ENCODE assay signal across 8 cellular contexts in the genomic region with DNA sequence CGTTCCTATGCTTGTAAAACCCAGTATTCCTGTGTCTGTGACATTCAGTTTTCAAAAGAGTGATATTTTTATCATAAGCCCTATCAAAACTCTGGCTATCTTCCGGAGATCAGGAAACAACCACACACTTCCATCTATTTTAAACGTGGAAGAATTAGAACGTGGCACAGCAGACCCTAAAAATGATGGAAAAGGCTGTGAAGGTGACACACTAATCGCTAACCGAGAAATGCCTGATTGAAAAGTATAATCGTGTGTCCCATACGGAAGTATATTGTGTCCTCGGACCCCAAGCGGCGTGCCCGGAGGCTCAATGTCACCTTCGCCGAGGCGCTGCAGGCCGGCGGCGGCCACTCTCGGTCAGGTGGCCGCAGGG. TPM values are rescaled to one million over a fixed set of nuclear protein-coding genes. Genes with fewer than 3 reads are reported as not detected.
DNase-seq lines count a peak whose midpoint lies in the region; ATAC-seq and TF ChIP-seq lines count a peak whose summit lies in the region.

No MANE protein-coding gene starts in this region.

- BruUV-seq in Calu3 (replicated peaks; lab: Mats Ljungman, UMichigan) (TSS peak; percentile 81), MCF 10A (replicated peaks; lab: Mats Ljungman, UMichigan) (TSS peak; percentile 72)

- H3K27ac Mint-ChIP-seq in Calu3 (ENCODE audit: unreplicated experiment) (peak overlapping the region; percentile 53), MCF 10A (ENCODE audit: low read depth, unreplicated experiment) (peak overlapping the region; percentile 88)

- 0% methylated on average over 20 of the region's 20 CpGs for WGBS in lung, 2 donors

- peaks cover 9% of the 10 kb centered on the region for H3K4me1 Mint-ChIP-seq in Calu3 (ENCODE audit: low read depth, unreplicated experiment)
- H3K4me1 Mint-ChIP-seq in MCF 10A (ENCODE audit: insufficient read depth, unreplicated experiment) = peaks cover 6% of the 10 kb centered on the region

- H3K27ac ChIP-seq in lung (ENCODE audit: low read depth in 1 of 2, low read length in 1 of 2) (peak overlapping the region; percentile 98 to 99), uterus (peak overlapping the region; percentile 86 to 92)

- H3K27me3 ChIP-seq in lung (ENCODE audit: control insufficient read depth, insufficient read depth) (no peaks in the 10 kb centered on the region), uterus (no peaks in the 10 kb centered on the region)

- POLR2A ChIA-PET in MCF 10A (lab: Yijun Ruan, JAX) = interaction anchor here (0.7 to 1.8 kb wide), 7 partner anchors 30 to 520 kb away, joined by 3 to 14 read pairs (median 4); a partner anchor contains a TSS

- no peak for TF ChIP-seq POLR2A in uterus (IDR thresholded peaks at IDR 0.05)

- H3K4me3 ChIP-seq in lung (peak overlapping the region; percentile 98), uterus (peak overlapping the region; percentile 57 to 99)

- H3K36me3 Mint-ChIP-seq in Calu3 (ENCODE audit: insufficient read depth, unreplicated experiment) (peaks cover 33% of the 10 kb centered on the region), MCF 10A (ENCODE audit: insufficient read depth, unreplicated experiment) (peaks cover 18% of the 10 kb centered on the region)

- H3K9me3 ChIP-seq in lung (ENCODE audit: control insufficient read depth in 2 of 2, insufficient read depth in 1 of 2, low read length in 1 of 2) = no peaks in the 10 kb centered on the region
- H3K9me3 ChIP-seq in uterus = no peaks in the 10 kb centered on the region

- H3K27me3 Mint-ChIP-seq in Calu3 (ENCODE audit: unreplicated experiment) (peaks cover 4% of the 10 kb centered on the region), MCF 10A (ENCODE audit: insufficient read depth, unreplicated experiment) (no peaks in the 10 kb centered on the region)

- H3K4me1 ChIP-seq in lung (ENCODE audit: control insufficient read depth in 2 of 2, insufficient read depth in 2 of 2, low read length in 2 of 2) (peaks cover 7 to 15% of the 10 kb centered on the region in 2 donors), uterus (peaks cover 0 to 4% of the 10 kb centered on the region in 2 donors)

- intact Hi-C loops in Calu3 (cut with micrococcal nuclease; ENCODE audit: unreplicated experiment) (no loop called here), MCF 10A (cut with micrococcal nuclease) (no loop called here), uterus (cut with DNase I; ENCODE audit: low total_unique reads) (no loop called here)

- CTCF ChIA-PET in Calu3 (lab: Charles Lee) (interaction anchor here (1.2 to 1.6 kb wide), 2 partner anchors 14 to 166 kb away, joined by 3 to 11 read pairs; no protein-coding TSS in a partner anchor), MCF 10A (lab: Yijun Ruan, JAX) (no interaction called here)

- H3K36me3 ChIP-seq in lung (ENCODE audit: control insufficient read depth in 2 of 2, insufficient read depth in 2 of 2, low read length in 2 of 2) (peaks cover 0 to 5% of the 10 kb centered on the region in 2 donors), uterus (no peaks in the 10 kb centered on the region)

- no peak for TF ChIP-seq CTCF in Calu3 (IDR thresholded peaks at IDR 0.05; ENCODE audit: unreplicated experiment)
- TF ChIP-seq CTCF in MCF 10A (IDR thresholded peaks at IDR 0.05; ENCODE audit: unreplicated experiment) = no peak
- no peak for TF ChIP-seq CTCF in lung (IDR thresholded peaks at IDR 0.05; ENCODE audit: control extremely low read depth, extremely low read depth)
- no peak for TF ChIP-seq CTCF in uterus (IDR thresholded peaks at IDR 0.05)

- ATAC-seq in lung (ENCODE audit: insufficient read depth, low FRiP score) = peak; percentile 17
- ATAC-seq in GM18868 (IDR thresholded peaks at IDR 0.05; ENCODE audit: unreplicated experiment) = no peak
- ATAC-seq in HG03457 (IDR thresholded peaks at IDR 0.05; ENCODE audit: unreplicated experiment) = no peak
- ATAC-seq in HG02885 (IDR thresholded peaks at IDR 0.05; ENCODE audit: poor library complexity, unreplicated experiment) = no peak

- peak overlapping the region; percentile 93 for H3K4me3 Mint-ChIP-seq in Calu3 (ENCODE audit: low read depth, unreplicated experiment)
- peak overlapping the region; percentile 86 for H3K4me3 Mint-ChIP-seq in MCF 10A (ENCODE audit: unreplicated experiment)

- no peaks in the 10 kb centered on the region for H3K9me3 Mint-ChIP-seq in Calu3 (ENCODE audit: low read depth, unreplicated experiment)
- no peaks in the 10 kb centered on the region for H3K9me3 Mint-ChIP-seq in MCF 10A (ENCODE audit: unreplicated experiment)

- no peak for DNase-seq in Calu3
- DNase-seq in Kasumi-1 (lab: John Stamatoyannopoulos, UW) = peak; percentile 15 to 33
- DNase-seq in MCF 10A (ENCODE audit: unreplicated experiment) = peak; percentile 23
- no peak for DNase-seq in lung (ENCODE audit: low spot score)
- DNase-seq in uterus = no peak

RNA-seq across cellular contexts. Expression of a gene that starts 0.7 kb away (rescaled TPM):
- total RNA-seq in Calu3 (2022) (272 and 280 TPM in 2 replicates), MCF 10A (2022) (295 and 339 TPM in 2 replicates), lung (100 to 1,000 TPM in 1 of 2 donors, 10 to 100 TPM in 1; 70.7 to 163 TPM), uterus (10 to 100 TPM in 3 of 4 donors, 1 to 10 TPM in 1; 9.0 to 84.1 (median 46.6) TPM)
- 100 to 1,000 TPM; 233 to 301 TPM for polyA plus RNA-seq in lung

RNA-seq across cellular contexts. Expression of a gene that starts 19.4 kb away (rescaled TPM):
- 14.9 and 19.2 TPM in 2 replicates for total RNA-seq in Calu3 (2022)
- 0.17 TPM in 1 of 2 replicates, not detected in the other for total RNA-seq in MCF 10A (2022)
- total RNA-seq in lung = 10 to 100 TPM in 1 of 2 donors, 1 to 10 TPM in 1; 3.8 to 15.2 TPM
- 10 to 100 TPM in 1 of 2 donors, 1 to 10 TPM in 1; 10.0 to 15.7 TPM for polyA plus RNA-seq in lung
- total RNA-seq in uterus = 10 to 100 TPM in 1 of 4 donors, 1 to 10 TPM in 3; 3.0 to 16.8 (median 7.0) TPM

RNA-seq across cellular contexts. Expression of a gene that starts 30.6 kb away (rescaled TPM):
- total RNA-seq in Calu3 (2022) (48.1 and 56.2 TPM in 2 replicates), MCF 10A (2022) (62.9 and 68.4 TPM in 2 replicates), lung (10 to 100 TPM; 49.7 to 88.4 TPM), uterus (100 to 1,000 TPM in 2 of 4 donors, 10 to 100 TPM in 2; 32.9 to 343 (median 86.5) TPM)
- 10 to 100 TPM; 32.4 to 35.3 TPM for polyA plus RNA-seq in lung

RNA-seq across cellular contexts. Expression of a gene that starts 47.4 kb away (rescaled TPM):
- total RNA-seq in Calu3 (2022) (63.3 and 76.1 TPM in 2 replicates), MCF 10A (2022) (30.8 and 31.4 TPM in 2 replicates), lung (10 to 100 TPM; 28.5 to 42.4 TPM), uterus (10 to 100 TPM; 28.8 to 73.3 (median 33.7) TPM)
- 10 to 100 TPM; 13.7 to 31.7 TPM for polyA plus RNA-seq in lung

RNA-seq across cellular contexts. Expression of a gene that starts 58.1 kb away (rescaled TPM):
- total RNA-seq in Calu3 (2022) = 10.7 and 13.6 TPM in 2 replicates
- total RNA-seq in MCF 10A (2022) = 0.54 and 0.96 TPM in 2 replicates
- total RNA-seq in lung = 1 to 10 TPM; 3.8 to 4.8 TPM
- polyA plus RNA-seq in lung = 1 to 10 TPM in 1 of 2 donors, under 1 TPM in 1; 0.94 to 9.5 TPM
- total RNA-seq in uterus = 1 to 10 TPM in 3 of 4 donors, under 1 TPM in 1; 0.29 to 6.6 (median 1.9) TPM

Comparison
In these comparisons a context has a peak if more than half of its experiments do, and no peak if none do; other contexts are left out.
1. DNase-seq: peak in Kasumi-1 (2 of 2) and MCF 10A (single experiment); none in Calu3 (single experiment), lung (single experiment) and uterus (0 of 2).